Comparison of ENCODE assay signal across 13 cellular contexts in genomic region chr2:47803770-47804169, GRCh38. TPM values are rescaled to one million over a fixed set of nuclear protein-coding genes. Genes with fewer than 3 reads are reported as not detected.
A peak's percentile ranks its signal among the peaks of the same experiment; 100 is the strongest.
DNase-seq lines count a peak whose midpoint lies in the region; ATAC-seq and TF ChIP-seq lines count a peak whose summit lies in the region.
"Had no signal": no experiment of that assay in that cellular context is flagged by ENCODE, and none has a peak within 500 bp of the region (broad histone marks: within the 10 kb centered on the region; RNA-seq: fewer than 3 reads in every experiment).

No MANE protein-coding gene starts in this region.

- DNase-seq in activated T-cell treated with anti-CD3 and anti-CD28 coated beads, Interleukin-2, amount 50 U/mL, for 24 hours: no peak
- DNase-seq in activated T-cell treated with anti-CD3 and anti-CD28 coated beads, Interleukin-2, amount 50 U/mL, for 4 hours: no peak
- DNase-seq in Karpas-422 (peak; percentile 68), colonic mucosa (no peak)
- DNase-seq in stimulated activated effector memory CD8-positive, alpha-beta T cell treated with anti-CD3 and anti-CD28 coated beads, Interleukin-12 subunit alpha, Interleukin-12 subunit beta, amount 100 ng/mL, for 72 hours (ENCODE audit: low spot score in 2 of 2): no peak
- DNase-seq: ACHN; CD4-positive, CD25-positive, alpha-beta regulatory T cell; GF-D8; IMR-90 had no signal

- H3K4me2 ChIP-seq in Karpas-422 (ENCODE audit: low read depth, low read length, poor library complexity, severe bottlenecking): no peak overlapping the region
- H3K4me2 ChIP-seq: BLaER1 treated with 17β-estradiol and CSF1 and Interleukin-3, amounts not matched to agents 10 nM and 100 nM had no signal

- H3K36me3 ChIP-seq in Karpas-422 (ENCODE audit: insufficient read depth, low read length) (peaks cover 94% of the 10 kb centered on the region), colonic mucosa (peaks cover 13% of the 10 kb centered on the region)

- no peak for ATAC-seq in activated T-cell treated with anti-CD3 and anti-CD28 coated beads, Interleukin-2, amount 50 U/mL, for 4 hours
- ATAC-seq in activated T-helper 17 cell treated with anti-CD3 and anti-CD28 coated beads, Interleukin-2, amount 50 U/mL, for 72 hours (replicated peaks): peak; percentile 53
- ATAC-seq in stimulated activated effector memory CD8-positive, alpha-beta T cell treated with anti-CD3 and anti-CD28 coated beads, Interleukin-12 subunit alpha, Interleukin-12 subunit beta, amount 100 ng/mL, for 72 hours: peak; percentile 34
- ATAC-seq in GM21737 (IDR thresholded peaks at IDR 0.05; ENCODE audit: unreplicated experiment): no peak

- H3K4me1 Mint-ChIP-seq in activated T-cell treated with anti-CD3 and anti-CD28 coated beads, Interleukin-2, amount 50 U/mL, for 24 hours (ENCODE audit: low read depth): peaks cover 13% of the 10 kb centered on the region
- H3K4me1 Mint-ChIP-seq in activated T-cell treated with anti-CD3 and anti-CD28 coated beads, Interleukin-2, amount 50 U/mL, for 4 hours (ENCODE audit: low read depth): no peaks in the 10 kb centered on the region
- peaks cover 5% of the 10 kb centered on the region for H3K4me1 Mint-ChIP-seq in activated T-helper 17 cell treated with anti-CD3 and anti-CD28 coated beads, Interleukin-2, amount 50 U/mL, for 72 hours
- peaks cover 4% of the 10 kb centered on the region for H3K4me1 Mint-ChIP-seq in stimulated activated effector memory CD8-positive, alpha-beta T cell treated with anti-CD3 and anti-CD28 coated beads, Interleukin-12 subunit alpha, Interleukin-12 subunit beta, amount 100 ng/mL, for 72 hours

- H3K9me3 Mint-ChIP-seq in activated T-cell treated with anti-CD3 and anti-CD28 coated beads, Interleukin-2, amount 50 U/mL, for 24 hours: peaks cover 8% of the 10 kb centered on the region
- H3K9me3 Mint-ChIP-seq in activated T-cell treated with anti-CD3 and anti-CD28 coated beads, Interleukin-2, amount 50 U/mL, for 4 hours: peaks cover 9% of the 10 kb centered on the region
- no peaks in the 10 kb centered on the region for H3K9me3 Mint-ChIP-seq in activated T-helper 17 cell treated with anti-CD3 and anti-CD28 coated beads, Interleukin-2, amount 50 U/mL, for 72 hours
- H3K9me3 Mint-ChIP-seq in stimulated activated effector memory CD8-positive, alpha-beta T cell treated with anti-CD3 and anti-CD28 coated beads, Interleukin-12 subunit alpha, Interleukin-12 subunit beta, amount 100 ng/mL, for 72 hours: peaks cover 6% of the 10 kb centered on the region

- H3K79me2 ChIP-seq in Karpas-422 (ENCODE audit: low read length): peaks cover 57% of the 10 kb centered on the region

- peaks cover 22% of the 10 kb centered on the region for H3K4me1 ChIP-seq in Karpas-422 (ENCODE audit: low read length)
- no peaks in the 10 kb centered on the region for H3K4me1 ChIP-seq in colonic mucosa
- H3K4me1 ChIP-seq: HAP-1 had no signal

- H3K4me3 ChIP-seq in Karpas-422 (ENCODE audit: low read length) (no peak overlapping the region), colonic mucosa (no peak overlapping the region)
- H3K4me3 ChIP-seq: BLaER1 treated with 17β-estradiol and CSF1 and Interleukin-3, amounts not matched to agents 10 nM and 100 nM; HAP-1 had no signal

- intact Hi-C loops in colonic mucosa (cut with DNase I): no loop called here

- H3K4me3 Mint-ChIP-seq in activated T-cell treated with anti-CD3 and anti-CD28 coated beads, Interleukin-2, amount 50 U/mL, for 24 hours: no peak overlapping the region
- H3K4me3 Mint-ChIP-seq in activated T-cell treated with anti-CD3 and anti-CD28 coated beads, Interleukin-2, amount 50 U/mL, for 4 hours: no peak overlapping the region
- H3K4me3 Mint-ChIP-seq in activated T-helper 17 cell treated with anti-CD3 and anti-CD28 coated beads, Interleukin-2, amount 50 U/mL, for 72 hours: no peak overlapping the region
- no peak overlapping the region for H3K4me3 Mint-ChIP-seq in stimulated activated effector memory CD8-positive, alpha-beta T cell treated with anti-CD3 and anti-CD28 coated beads, Interleukin-12 subunit alpha, Interleukin-12 subunit beta, amount 100 ng/mL, for 72 hours
- H3K4me3 Mint-ChIP-seq: CD4-positive, CD25-positive, alpha-beta regulatory T cell had no signal

- peak overlapping the region; percentile 68 for H3K27ac Mint-ChIP-seq in activated T-cell treated with anti-CD3 and anti-CD28 coated beads, Interleukin-2, amount 50 U/mL, for 24 hours
- peak overlapping the region; percentile 2 for H3K27ac Mint-ChIP-seq in activated T-helper 17 cell treated with anti-CD3 and anti-CD28 coated beads, Interleukin-2, amount 50 U/mL, for 72 hours
- H3K27ac Mint-ChIP-seq in stimulated activated effector memory CD8-positive, alpha-beta T cell treated with anti-CD3 and anti-CD28 coated beads, Interleukin-12 subunit alpha, Interleukin-12 subunit beta, amount 100 ng/mL, for 72 hours: no peak overlapping the region
- H3K27ac Mint-ChIP-seq: CD4-positive, CD25-positive, alpha-beta regulatory T cell had no signal

- no peaks in the 10 kb centered on the region for H3K9me3 ChIP-seq in Karpas-422 (ENCODE audit: low read length)
- H3K9me3 ChIP-seq in colonic mucosa: no peaks in the 10 kb centered on the region
- H3K9me3 ChIP-seq: HAP-1 had no signal

- H2AFZ ChIP-seq in Karpas-422 (ENCODE audit: low read length): no peak overlapping the region

- H4K20me1 ChIP-seq in Karpas-422 (ENCODE audit: insufficient read depth, low read depth, low read length): peaks cover 34% of the 10 kb centered on the region

- H3K9me2 ChIP-seq in Karpas-422 (replicated peaks; ENCODE audit: insufficient read depth, low read length): no peaks in the 10 kb centered on the region

- no peaks in the 10 kb centered on the region for H3K27me3 Mint-ChIP-seq in activated T-cell treated with anti-CD3 and anti-CD28 coated beads, Interleukin-2, amount 50 U/mL, for 24 hours
- no peaks in the 10 kb centered on the region for H3K27me3 Mint-ChIP-seq in activated T-cell treated with anti-CD3 and anti-CD28 coated beads, Interleukin-2, amount 50 U/mL, for 4 hours (ENCODE audit: low read depth)
- H3K27me3 Mint-ChIP-seq in activated T-helper 17 cell treated with anti-CD3 and anti-CD28 coated beads, Interleukin-2, amount 50 U/mL, for 72 hours: no peaks in the 10 kb centered on the region
- H3K27me3 Mint-ChIP-seq: CD4-positive, CD25-positive, alpha-beta regulatory T cell had no signal

- no peak overlapping the region for H3K9ac ChIP-seq in Karpas-422 (ENCODE audit: low read length)
- no peak overlapping the region for H3K9ac ChIP-seq in colonic mucosa (ENCODE audit: low read depth in 2 of 2, low read length in 2 of 2)
- H3K9ac ChIP-seq: BLaER1 treated with 17β-estradiol and CSF1 and Interleukin-3, amounts not matched to agents 10 nM and 100 nM had no signal

- H3K36me3 Mint-ChIP-seq in activated T-cell treated with anti-CD3 and anti-CD28 coated beads, Interleukin-2, amount 50 U/mL, for 24 hours (ENCODE audit: low read depth): peaks cover 100% of the 10 kb centered on the region
- peaks cover 81% of the 10 kb centered on the region for H3K36me3 Mint-ChIP-seq in activated T-cell treated with anti-CD3 and anti-CD28 coated beads, Interleukin-2, amount 50 U/mL, for 4 hours (ENCODE audit: insufficient read depth)
- peaks cover 100% of the 10 kb centered on the region for H3K36me3 Mint-ChIP-seq in activated T-helper 17 cell treated with anti-CD3 and anti-CD28 coated beads, Interleukin-2, amount 50 U/mL, for 72 hours (ENCODE audit: low read depth)
- H3K36me3 Mint-ChIP-seq in stimulated activated effector memory CD8-positive, alpha-beta T cell treated with anti-CD3 and anti-CD28 coated beads, Interleukin-12 subunit alpha, Interleukin-12 subunit beta, amount 100 ng/mL, for 72 hours: peaks cover 100% of the 10 kb centered on the region

- TF ChIP-seq CTCF in colonic mucosa (IDR thresholded peaks at IDR 0.05): no peak

- H3K27ac ChIP-seq in Karpas-422 (ENCODE audit: low read length) (no peak overlapping the region), colonic mucosa (no peak overlapping the region)
- H3K27ac ChIP-seq: BLaER1 treated with 17β-estradiol and CSF1 and Interleukin-3, amounts not matched to agents 10 nM and 100 nM had no signal

- H3K27me3 ChIP-seq in Karpas-422 (ENCODE audit: low read length) (no peaks in the 10 kb centered on the region), colonic mucosa (no peaks in the 10 kb centered on the region)
- H3K27me3 ChIP-seq: BLaER1 treated with 17β-estradiol and CSF1 and Interleukin-3, amounts not matched to agents 10 nM and 100 nM had no signal

RNA-seq across cellular contexts. Expression of gene MSH6, which starts 20.8 kb away (rescaled TPM):
- 100 to 1,000 TPM; 164 to 186 (median 166) TPM for total RNA-seq in activated T-cell treated with anti-CD3 and anti-CD28 coated beads, Interleukin-2, amount 50 U/mL, for 4 hours
- 82.9 and 124 TPM in 2 replicates for total RNA-seq in Karpas-422 (2014; rRNA removed; shearing (Covaris generic); ENCODE audit: low replicate concordance)
- 100 to 1,000 TPM in 1 of 2 donors, 10 to 100 TPM in 1; 88.9 to 121 TPM for total RNA-seq in activated T-helper 17 cell treated with anti-CD3 and anti-CD28 coated beads, Interleukin-2, amount 50 U/mL, for 72 hours
- 10 to 100 TPM; 25.7 to 67.4 TPM for total RNA-seq in colonic mucosa

Comparison
In these comparisons a context has a peak if more than half of its experiments do, and no peak if none do; other contexts are left out.
1. ATAC-seq: peak in activated T-helper 17 cell treated with anti-CD3 and anti-CD28 coated beads, Interleukin-2, amount 50 U/mL, for 72 hours (single experiment) and stimulated activated effector memory CD8-positive, alpha-beta T cell treated with anti-CD3 and anti-CD28 coated beads, Interleukin-12 subunit alpha, Interleukin-12 subunit beta, amount 100 ng/mL, for 72 hours (single experiment); none in activated T-cell treated with anti-CD3 and anti-CD28 coated beads, Interleukin-2, amount 50 U/mL, for 4 hours (0 of 2) and GM21737 (single experiment).